In the genomic region with DNA sequence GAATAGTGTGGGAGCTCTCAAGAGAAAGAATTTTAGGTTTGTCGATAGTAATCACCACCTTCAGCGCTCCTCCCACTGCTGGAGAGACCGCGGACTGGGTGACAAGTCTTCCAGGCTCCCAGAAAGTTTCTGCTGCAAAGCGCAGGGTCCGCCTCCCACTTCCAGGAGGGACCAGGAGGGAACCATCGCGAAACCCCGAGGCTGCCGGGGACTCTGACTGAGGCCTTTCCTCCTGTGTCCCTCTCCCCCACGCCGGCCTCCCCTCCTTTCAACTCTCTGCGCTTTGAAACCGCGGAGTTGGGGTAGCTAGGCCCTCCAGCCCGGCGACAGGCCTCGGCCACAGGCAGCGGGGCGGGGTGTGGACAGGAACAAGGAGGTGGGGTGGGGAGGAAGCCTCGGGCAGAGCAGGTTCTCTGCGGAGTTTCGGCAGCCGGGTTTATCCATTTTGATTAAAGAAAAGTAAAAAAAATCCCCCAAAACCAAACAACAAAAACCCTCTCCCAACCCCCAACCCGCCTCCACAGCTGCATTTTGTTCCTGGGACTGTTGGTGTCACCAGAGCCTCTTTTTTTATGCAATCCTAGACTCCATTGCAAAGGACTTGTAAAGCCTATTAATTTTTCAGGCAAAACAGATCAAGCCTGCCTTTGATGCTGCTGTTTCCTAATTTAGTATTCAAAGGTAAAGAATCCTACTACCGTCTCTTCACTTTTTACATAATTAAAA, we compare ENCODE assay signal across 9 cellular contexts. TPM values are rescaled to one million over a fixed set of nuclear protein-coding genes. Genes with fewer than 3 reads are reported as not detected.
DNase-seq lines count a peak whose midpoint lies in the region; ATAC-seq, FAIRE-seq and TF ChIP-seq lines count a peak whose summit lies in the region.
"Had no signal": no experiment of that assay in that cellular context is flagged by ENCODE, and none has a peak within 500 bp of the region (broad histone marks: within the 10 kb centered on the region; RNA-seq: fewer than 3 reads in every experiment).

No MANE protein-coding gene starts in this region.

- H3K36me3 Mint-ChIP-seq in activated B cell treated with CpG ODN at 0.5 μM for 24 hours (ENCODE audit: low read depth) = no peaks in the 10 kb centered on the region

- peaks cover 3% of the 10 kb centered on the region for H3K27me3 Mint-ChIP-seq in activated B cell treated with CpG ODN at 0.5 μM for 24 hours

- H3K4me3 ChIP-seq in NB4 (ENCODE audit: low read depth, low read length) (no peak overlapping the region), kidney (ENCODE audit: low read length in 2 of 2) (peak overlapping the region; percentile 42 to 64)
- H3K4me3 ChIP-seq: SJSA1 had no signal

- CTCF ChIA-PET in activated B cell treated with CpG ODN at 0.5 μM for 24 hours (lab: Charles Lee) = interaction anchor here (1.0 to 4.1 kb wide), 2 partner anchors 577 to 855 kb away, joined by 3 to 69 read pairs; no protein-coding TSS in a partner anchor

- peak overlapping the region; percentile 4 to 5 for H3K27ac ChIP-seq in kidney (ENCODE audit: low read depth in 2 of 2, low read length in 2 of 2)
- H3K27ac ChIP-seq: SJSA1 had no signal

- no peak overlapping the region for H3K27ac Mint-ChIP-seq in activated B cell treated with CpG ODN at 0.5 μM for 24 hours

- H3K4me1 ChIP-seq in kidney (ENCODE audit: control insufficient read depth in 1 of 2, insufficient read depth in 1 of 2, low read depth in 1 of 2, low read length in 2 of 2) = peaks cover 2 to 4% of the 10 kb centered on the region in 2 donors
- H3K4me1 ChIP-seq: SJSA1 had no signal

- peaks cover 24% of the 10 kb centered on the region for H3K4me1 Mint-ChIP-seq in activated B cell treated with CpG ODN at 0.5 μM for 24 hours

- TF ChIP-seq CTCF in NB4 (IDR thresholded peaks at IDR 0.05; ENCODE audit: low read depth, low read length) (peak; percentile 15), activated B cell treated with CpG ODN at 0.5 μM for 24 hours (IDR thresholded peaks at IDR 0.05) (no peak), kidney (IDR thresholded peaks at IDR 0.05; ENCODE audit: borderline replicate concordance, extremely low read depth, insufficient read depth) (peak; percentile 17)

- peak; percentile 59 for ATAC-seq in GM21390 (IDR thresholded peaks at IDR 0.05; ENCODE audit: unreplicated experiment)
- ATAC-seq in activated B cell treated with CpG ODN at 0.5 μM for 24 hours (ENCODE audit: low read depth) = peak; percentile 48

- POLR2A ChIA-PET in activated B cell treated with CpG ODN at 0.5 μM for 24 hours (lab: Charles Lee) = no interaction called here

- H3K9ac ChIP-seq in kidney (ENCODE audit: low read length in 2 of 2) = peak overlapping the region in 1 of 2 donors; percentile 63

- H3K9me3 Mint-ChIP-seq in activated B cell treated with CpG ODN at 0.5 μM for 24 hours = no peaks in the 10 kb centered on the region

- H3K9me3 ChIP-seq in kidney (ENCODE audit: control insufficient read depth in 1 of 2, low read length in 2 of 2) = no peaks in the 10 kb centered on the region
- H3K9me3 ChIP-seq: SJSA1 had no signal

- intact Hi-C loops in activated B cell treated with CpG ODN at 0.5 μM for 24 hours (cut with micrococcal nuclease) = loop anchor here (1.0 to 5.0 kb wide), 4 partner anchors 130 to 1469 kb away; partner anchors contain the start of genes GGACT and ZIC2
- intact Hi-C loops in kidney (cut with DNase I) = loop anchor here (10.0 kb wide), 1 partner anchor 866 kb away; no protein-coding TSS in a partner anchor

- peak overlapping the region; percentile 82 for H3K4me3 Mint-ChIP-seq in activated B cell treated with CpG ODN at 0.5 μM for 24 hours

- no peaks in the 10 kb centered on the region for H3K36me3 ChIP-seq in kidney (ENCODE audit: control insufficient read depth in 1 of 2, insufficient read depth in 2 of 2, low read length in 2 of 2)
- H3K36me3 ChIP-seq: SJSA1 had no signal

- no peak for TF ChIP-seq POLR2A in NB4 (IDR thresholded peaks at IDR 0.05; ENCODE audit: extremely low read depth, insufficient read length)

- FAIRE-seq in kidney (lab: Jason Lieb, UNC) (no peak), urothelium cell line (lab: Jason Lieb, UNC) (no peak)

- DNase-seq in CD1c-positive myeloid dendritic cell (ENCODE audit: extremely low spot score) (peak; percentile 16), NB4 (ENCODE audit: low read depth) (peak; percentile 46), activated B cell treated with CpG ODN at 0.5 μM for 24 hours (peak; percentile 27), cerebellar cortex (ENCODE audit: low spot score) (peak; percentile 93), kidney (peak; percentile 85), urothelium cell line (ENCODE audit: low spot score) (no peak)
- DNase-seq in stimulated activated CD4-positive, alpha-beta T cell treated with anti-CD3 and anti-CD28 coated beads, Interleukin-12 subunit alpha, Interleukin-12 subunit beta, amount 100 ng/mL, for 4 hours = peak; percentile 41

RNA-seq across cellular contexts. Expression of gene CLYBL, which starts 51.9 kb away (rescaled TPM):
- total RNA-seq in activated B cell treated with CpG ODN at 0.5 μM for 24 hours (10.5 and 11.7 TPM in 2 replicates), kidney (23.4 TPM)
- polyA plus RNA-seq in kidney (ENCODE audit: insufficient read depth, low read depth, low replicate concordance) = 71.7 TPM
